Comparison of ENCODE assay signal across 16 cellular contexts in genomic region chr11:261624-262023, GRCh38. TPM values are rescaled to one million over a fixed set of nuclear protein-coding genes. Genes with fewer than 3 reads are reported as not detected.
DNase-seq lines count a peak whose midpoint lies in the region; ATAC-seq lines count a peak whose summit lies in the region.
"Had no signal": no experiment of that assay in that cellular context is flagged by ENCODE, and none has a peak within 500 bp of the region (broad histone marks: within the 10 kb centered on the region; RNA-seq: fewer than 3 reads in every experiment).

No MANE protein-coding gene starts in this region.

- ATAC-seq in left lobe of liver = no peak
- ATAC-seq: T-cell had no signal

- peak; percentile 35 for DNase-seq in NAMALWA (ENCODE audit: low spot score)
- DNase-seq in left lobe of liver (ENCODE audit: low spot score) = peak; percentile 16
- no peak for DNase-seq in stimulated activated naive CD4-positive, alpha-beta T cell (lab: John Stamatoyannopoulos, UW)
- DNase-seq: CD4-positive, CD25-positive, alpha-beta regulatory T cell; DMS79; GM23248; KBM-7; MM.1S; NCI-H1092; NCI-H1436; NCI-H1930; NCI-H2227 treated with DMSO at 0.1 percent for 48 hours; NCI-H510A treated with DMSO at 0.1 percent for 48 hours; NCI-H748 treated with DMSO at 0.1 percent for 48 hours; SHP77 treated with DMSO at 0.1 percent for 48 hours; T-cell had no signal

RNA-seq across cellular contexts. Expression of gene NLRP6, which starts 16.6 kb away (rescaled TPM):
- 1.9 TPM for total RNA-seq in left lobe of liver
- total RNA-seq: GM23248 had no signal

RNA-seq across cellular contexts. Expression of gene PSMD13, which starts 24.8 kb away (rescaled TPM):
- 49.5 TPM for total RNA-seq in left lobe of liver

RNA-seq across cellular contexts. Expression of gene SIRT3, which starts 25.5 kb away (rescaled TPM):
- total RNA-seq in left lobe of liver = 21.4 TPM

RNA-seq across cellular contexts. Expression of gene PGGHG, which starts 27.3 kb away (rescaled TPM):
- total RNA-seq in left lobe of liver = 37.0 TPM

RNA-seq across cellular contexts. Expression of gene IFITM5, which starts 37.7 kb away (rescaled TPM):
- not detected for total RNA-seq in left lobe of liver
- total RNA-seq: CD4-positive, CD25-positive, alpha-beta regulatory T cell; GM23248; T-cell had no signal

Comparison
In these comparisons a context has a peak if more than half of its experiments do, and no peak if none do; other contexts are left out.
1. DNase-seq: peak in NAMALWA (single experiment) and left lobe of liver (single experiment); none in stimulated activated naive CD4-positive, alpha-beta T cell (0 of 6).